ENCODE assay signal across 8 cellular contexts in genomic region chr2:202780514-202781021, GRCh38.
DNase-seq lines count a peak whose midpoint lies in the region; ATAC-seq and TF ChIP-seq lines count a peak whose summit lies in the region.

No MANE protein-coding gene starts in this region.

- peaks cover 1% of the 10 kb centered on the region for H3K4me1 ChIP-seq in ovary (ENCODE audit: insufficient read depth)

- peak; percentile 94 for ATAC-seq in HG03064 (IDR thresholded peaks at IDR 0.05; ENCODE audit: low read depth, unreplicated experiment)

- no peaks in the 10 kb centered on the region for H3K27me3 Mint-ChIP-seq in activated naive CD8-positive, alpha-beta T cell treated with anti-CD3 and anti-CD28 coated beads for 36 hours

- TF ChIP-seq EP300 in ovary (IDR thresholded peaks at IDR 0.05), result no peak

- no peak overlapping the region for H3K4me3 Mint-ChIP-seq in activated naive CD8-positive, alpha-beta T cell treated with anti-CD3 and anti-CD28 coated beads for 36 hours

- peaks cover 27% of the 10 kb centered on the region for H3K4me1 Mint-ChIP-seq in activated naive CD8-positive, alpha-beta T cell treated with anti-CD3 and anti-CD28 coated beads for 36 hours

- H3K27ac ChIP-seq in ovary, result no peak overlapping the region

- peaks cover 2% of the 10 kb centered on the region for H3K9me3 Mint-ChIP-seq in activated naive CD8-positive, alpha-beta T cell treated with anti-CD3 and anti-CD28 coated beads for 36 hours

- peak overlapping the region; percentile 75 for H3K27ac Mint-ChIP-seq in activated naive CD8-positive, alpha-beta T cell treated with anti-CD3 and anti-CD28 coated beads for 36 hours

- no peak for TF ChIP-seq CTCF in ovary (IDR thresholded peaks at IDR 0.05)

- peak; percentile 12 for DNase-seq in AG20443 (ENCODE audit: low spot score)
- DNase-seq in GM19240 (ENCODE audit: insufficient read length, low spot score), result peak; percentile 29
- peak; percentile 30 for DNase-seq in activated naive CD8-positive, alpha-beta T cell treated with anti-CD3 and anti-CD28 coated beads for 36 hours
- DNase-seq in NOMO-1 treated with dmso at 0.1 percent for 144 hours (lab: John Stamatoyannopoulos, UW; ENCODE audit: unreplicated experiment), result no peak
- no peak for DNase-seq in DMS114 treated with DMSO at 0.1 percent for 48 hours (lab: John Stamatoyannopoulos, UW; ENCODE audit: unreplicated experiment)
- no peak for DNase-seq in NAMALWA (ENCODE audit: low spot score)
- no peak for DNase-seq in ovary

- intact Hi-C loops in ovary (cut with DNase I), result no loop called here

- peaks cover 57% of the 10 kb centered on the region for H3K36me3 Mint-ChIP-seq in activated naive CD8-positive, alpha-beta T cell treated with anti-CD3 and anti-CD28 coated beads for 36 hours

- H3K4me3 ChIP-seq in ovary, result no peak overlapping the region

- H3K27me3 ChIP-seq in ovary, result no peaks in the 10 kb centered on the region

- H3K36me3 ChIP-seq in ovary, result no peaks in the 10 kb centered on the region

- no peak for TF ChIP-seq POLR2A in ovary (IDR thresholded peaks at IDR 0.05)

- H3K9me3 ChIP-seq in ovary, result no peaks in the 10 kb centered on the region

Comparison
In these comparisons a context has a peak if more than half of its experiments do, and no peak if none do; other contexts are left out.
1. DNase-seq: peak in AG20443 (single experiment), GM19240 (single experiment) and activated naive CD8-positive, alpha-beta T cell treated with anti-CD3 and anti-CD28 coated beads for 36 hours (single experiment); none in NOMO-1 treated with dmso at 0.1 percent for 144 hours (single experiment), DMS114 treated with DMSO at 0.1 percent for 48 hours (single experiment), NAMALWA (single experiment) and ovary (0 of 5).